Comparison of ENCODE assay signal across 18 cellular contexts in the genomic region with DNA sequence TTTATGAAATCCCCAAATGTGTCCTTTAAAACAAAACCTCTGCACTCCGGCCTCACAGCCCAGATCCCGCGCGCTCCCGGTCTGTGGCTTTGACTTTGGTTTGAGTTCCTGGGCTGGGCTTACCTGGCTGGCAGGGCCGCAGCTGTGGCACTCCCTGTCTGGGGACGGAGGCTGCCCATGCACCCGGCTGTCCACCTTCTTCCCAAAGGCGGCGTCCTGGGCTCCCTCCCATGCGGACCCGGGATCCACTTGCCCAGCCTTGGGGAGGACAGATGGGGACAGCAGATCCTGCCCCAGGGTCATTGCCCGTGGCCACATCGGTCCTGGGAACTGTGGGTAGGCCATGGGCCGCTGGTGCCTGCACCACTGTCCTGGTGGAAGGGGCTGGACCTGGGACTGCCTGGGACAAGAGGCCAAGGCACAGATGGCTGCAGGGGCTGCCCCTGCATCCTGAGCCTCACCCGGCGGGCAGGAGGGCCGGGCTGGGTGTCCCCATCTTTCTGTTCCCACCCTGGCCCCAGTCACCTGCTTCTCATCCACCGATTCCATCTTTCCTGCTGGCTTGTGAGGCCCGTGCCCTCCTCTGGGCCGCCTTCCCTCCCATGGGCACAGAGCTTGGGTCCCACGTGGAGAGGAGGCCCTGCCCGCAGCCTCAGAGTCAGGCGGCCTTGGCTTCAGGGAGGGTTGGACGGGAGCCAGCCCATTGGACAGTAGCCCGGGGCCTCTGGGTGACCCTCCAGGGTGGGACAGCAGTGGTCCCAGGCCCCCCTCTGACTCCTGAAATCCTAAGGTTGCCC.
"Had no signal": no experiment of that assay in that cellular context is flagged by ENCODE, and none has a peak within 500 bp of the region (broad histone marks: within the 10 kb centered on the region; RNA-seq: fewer than 3 reads in every experiment).

No MANE protein-coding gene starts in this region.

- H3K27ac ChIP-seq: colonic mucosa, neutrophil, parathyroid adenoma, tibial artery, WERI-Rb-1 had no signal

- H3K4me1 ChIP-seq: colonic mucosa, parathyroid adenoma had no signal

- H2AFZ ChIP-seq: parathyroid adenoma had no signal

- ATAC-seq: activated CD8-positive, alpha-beta memory T cell treated with anti-CD3 and anti-CD28 coated beads, Interleukin-2, amount 10 ng/mL, durations not matched to agents 7 days and 5 days; activated CD8-positive, alpha-beta T cell treated with anti-CD3 and anti-CD28 coated beads for 36 hours; natural killer cell treated with Interleukin-12 subunit alpha and Interleukin-12 subunit beta and Interleukin-15 and Interleukin-18, amount 100 ng/mL, for 72 hours had no signal

- H3K9me3 ChIP-seq: colonic mucosa, esophagus squamous epithelium, neutrophil, tibial artery had no signal

- H3K27ac Mint-ChIP-seq: activated CD8-positive, alpha-beta memory T cell treated with anti-CD3 and anti-CD28 coated beads, Interleukin-2, amount 10 ng/mL, durations not matched to agents 7 days and 5 days had no signal

- H3K27me3 Mint-ChIP-seq: activated CD4-positive, alpha-beta T cell treated with anti-CD3 and anti-CD28 coated beads, Interleukin-2, amount 10 ng/mL, durations not matched to agents 7 days and 5 days; activated CD8-positive, alpha-beta memory T cell treated with anti-CD3 and anti-CD28 coated beads, Interleukin-2, amount 10 ng/mL, durations not matched to agents 7 days and 5 days; activated CD8-positive, alpha-beta T cell treated with anti-CD3 and anti-CD28 coated beads for 36 hours; activated naive CD4-positive, alpha-beta T cell treated with anti-CD3 and anti-CD28 coated beads, Interleukin-2, amount 50 U/mL, for 24 hours; natural killer cell treated with Interleukin-12 subunit alpha and Interleukin-12 subunit beta and Interleukin-15 and Interleukin-18, amount 100 ng/mL, for 72 hours; stimulated activated naive CD8-positive, alpha-beta T cell treated with anti-CD3 and anti-CD28 coated beads, Interleukin-15, amount 100 ng/mL, for 72 hours had no signal

- H3K79me2 ChIP-seq: parathyroid adenoma had no signal

- H3K4me3 Mint-ChIP-seq: activated CD4-positive, alpha-beta T cell treated with anti-CD3 and anti-CD28 coated beads, Interleukin-2, amount 10 ng/mL, durations not matched to agents 7 days and 5 days; activated CD8-positive, alpha-beta memory T cell treated with anti-CD3 and anti-CD28 coated beads, Interleukin-2, amount 10 ng/mL, durations not matched to agents 7 days and 5 days; activated CD8-positive, alpha-beta T cell treated with anti-CD3 and anti-CD28 coated beads for 36 hours; natural killer cell treated with Interleukin-12 subunit alpha and Interleukin-12 subunit beta and Interleukin-15 and Interleukin-18, amount 100 ng/mL, for 72 hours; stimulated activated naive CD8-positive, alpha-beta T cell treated with anti-CD3 and anti-CD28 coated beads, Interleukin-15, amount 100 ng/mL, for 72 hours had no signal

- H3K27me3 ChIP-seq: colonic mucosa, esophagus squamous epithelium, neutrophil, tibial artery had no signal

- DNase-seq: activated CD4-positive, alpha-beta T cell treated with anti-CD3 and anti-CD28 coated beads, Interleukin-2, amount 10 ng/mL, durations not matched to agents 7 days and 5 days; activated CD4-positive, CD25-positive, alpha-beta regulatory T cell treated with anti-CD3 and anti-CD28 coated beads, Interleukin-2, amount 50 U/mL, for 72 hours; activated CD8-positive, alpha-beta memory T cell treated with anti-CD3 and anti-CD28 coated beads, Interleukin-2, amount 10 ng/mL, durations not matched to agents 7 days and 5 days; activated CD8-positive, alpha-beta T cell treated with anti-CD3 and anti-CD28 coated beads for 36 hours; activated gamma-delta T cell treated with Interleukin-2 at 50 U/mL for 16 hours; activated T-cell treated with anti-CD3 and anti-CD28 coated beads for 4 hours; colonic mucosa; esophagus squamous epithelium; midbrain; stimulated activated CD4-positive, alpha-beta T cell treated with anti-CD3 and anti-CD28 coated beads, Interleukin-4, amount 100 ng/mL, for 1 hour; stimulated activated naive CD8-positive, alpha-beta T cell treated with anti-CD3 and anti-CD28 coated beads, Interleukin-15, amount 100 ng/mL, for 72 hours; T-helper 1 cell; WERI-Rb-1 had no signal

- H3K9ac ChIP-seq: parathyroid adenoma had no signal

- H3K9me3 Mint-ChIP-seq: activated CD4-positive, alpha-beta T cell treated with anti-CD3 and anti-CD28 coated beads, Interleukin-2, amount 10 ng/mL, durations not matched to agents 7 days and 5 days; activated CD8-positive, alpha-beta T cell treated with anti-CD3 and anti-CD28 coated beads for 36 hours; activated naive CD4-positive, alpha-beta T cell treated with anti-CD3 and anti-CD28 coated beads, Interleukin-2, amount 50 U/mL, for 24 hours; natural killer cell treated with Interleukin-12 subunit alpha and Interleukin-12 subunit beta and Interleukin-15 and Interleukin-18, amount 100 ng/mL, for 72 hours; stimulated activated naive CD8-positive, alpha-beta T cell treated with anti-CD3 and anti-CD28 coated beads, Interleukin-15, amount 100 ng/mL, for 72 hours had no signal

- H3K36me3 ChIP-seq: colonic mucosa, neutrophil had no signal

- H3K4me3 ChIP-seq: colonic mucosa, esophagus squamous epithelium, tibial artery had no signal
